In the genomic region with DNA sequence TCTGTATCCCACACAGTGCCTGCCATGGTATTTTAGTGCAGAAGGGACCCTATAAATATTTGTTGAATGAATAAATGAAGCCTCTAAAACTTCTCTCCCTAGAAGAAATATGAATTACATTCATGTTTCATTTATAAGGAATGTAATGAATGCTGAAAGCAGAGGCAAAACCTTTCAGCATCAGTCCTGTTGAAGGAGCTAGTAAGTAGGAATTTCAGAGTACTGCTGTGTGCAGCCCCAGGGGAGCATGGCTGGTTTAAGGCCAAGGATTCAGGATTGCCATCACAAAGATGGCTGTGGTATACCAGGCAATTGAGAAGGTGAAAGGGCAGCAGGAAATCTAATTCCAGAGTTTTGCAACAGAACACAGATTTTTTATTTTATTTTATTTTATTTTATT, we compare ENCODE assay signal across 20 cellular contexts.
DNase-seq lines count a peak whose midpoint lies in the region; ATAC-seq and TF ChIP-seq lines count a peak whose summit lies in the region.
"Had no signal": no experiment of that assay in that cellular context is flagged by ENCODE, and none has a peak within 500 bp of the region (broad histone marks: within the 10 kb centered on the region; RNA-seq: fewer than 3 reads in every experiment).

No MANE protein-coding gene starts in this region.

- H3K4me3 ChIP-seq in fibroblast of the aortic adventitia (ENCODE audit: low read depth, low read length) (no peak overlapping the region), lower lobe of right lung (no peak overlapping the region), suprapubic skin (no peak overlapping the region)
- H3K4me3 ChIP-seq: prostate gland, smooth muscle cell, vagina had no signal

- H3K4me1 ChIP-seq in lower lobe of right lung (no peaks in the 10 kb centered on the region), suprapubic skin (no peaks in the 10 kb centered on the region)
- H3K4me1 ChIP-seq: prostate gland, vagina had no signal

- no peak for TF ChIP-seq EP300 in suprapubic skin (IDR thresholded peaks at IDR 0.05)

- no peak for TF ChIP-seq CTCF in fibroblast of the aortic adventitia (IDR thresholded peaks at IDR 0.05; ENCODE audit: insufficient read depth, low read length)
- TF ChIP-seq CTCF in lower lobe of right lung (IDR thresholded peaks at IDR 0.05): no peak
- TF ChIP-seq CTCF in suprapubic skin (IDR thresholded peaks at IDR 0.05): no peak

- H3K27me3 ChIP-seq in lower lobe of right lung (ENCODE audit: low read depth) (no peaks in the 10 kb centered on the region), suprapubic skin (no peaks in the 10 kb centered on the region)
- H3K27me3 ChIP-seq: vagina had no signal

- H3K9me3 ChIP-seq in lower lobe of right lung (no peaks in the 10 kb centered on the region), suprapubic skin (no peaks in the 10 kb centered on the region)
- H3K9me3 ChIP-seq: prostate gland, vagina had no signal

- peak; percentile 3 for DNase-seq in ELR (ENCODE audit: low read depth)
- DNase-seq in amniotic epithelial cell (ENCODE audit: low read depth): peak; percentile 2
- DNase-seq in fibroblast of the aortic adventitia (ENCODE audit: low read depth): peak; percentile 91
- DNase-seq in stromal cell of bone marrow (ENCODE audit: low read depth): peak; percentile 82
- DNase-seq in lower lobe of right lung: no peak
- no peak for DNase-seq in NCI-H187 (lab: John Stamatoyannopoulos, UW)
- no peak for DNase-seq in suprapubic skin (ENCODE audit: low spot score in 2 of 2)
- DNase-seq: activated CD4-positive, alpha-beta T cell treated with anti-CD3 and anti-CD28 coated beads, Interleukin-2, amount 50 U/mL, for 1 hour; activated naive CD4-positive, alpha-beta T cell treated with anti-CD3 and anti-CD28 coated beads for 36 hours; H7; hippocampal formation; KG1; NCI-H1092; NCI-H2107; NCI-H524 treated with DMSO at 0.1 percent for 48 hours; stimulated activated CD4-positive, alpha-beta T cell treated with anti-CD3 and anti-CD28 coated beads, Interleukin-4, amount 100 ng/mL, for 4 hours had no signal

- H3K27ac ChIP-seq in lower lobe of right lung (no peak overlapping the region), suprapubic skin (no peak overlapping the region)
- H3K27ac ChIP-seq: epithelial cell of prostate, prostate gland, vagina had no signal

- H3K36me3 ChIP-seq in lower lobe of right lung (no peaks in the 10 kb centered on the region), suprapubic skin (no peaks in the 10 kb centered on the region)
- H3K36me3 ChIP-seq: prostate gland, vagina had no signal

- intact Hi-C loops in lower lobe of right lung (cut with DNase I): no loop called here

- ATAC-seq in lower lobe of right lung: no peak

- TF ChIP-seq POLR2A in suprapubic skin (IDR thresholded peaks at IDR 0.05): no peak

Comparison
In these comparisons a context has a peak if more than half of its experiments do, and no peak if none do; other contexts are left out.
1. DNase-seq: peak in ELR (single experiment), amniotic epithelial cell (single experiment), fibroblast of the aortic adventitia (single experiment) and stromal cell of bone marrow (single experiment); none in lower lobe of right lung (single experiment), NCI-H187 (0 of 2) and suprapubic skin (0 of 2).